21 cellular contexts compared by ENCODE assay signal in the genomic region with DNA sequence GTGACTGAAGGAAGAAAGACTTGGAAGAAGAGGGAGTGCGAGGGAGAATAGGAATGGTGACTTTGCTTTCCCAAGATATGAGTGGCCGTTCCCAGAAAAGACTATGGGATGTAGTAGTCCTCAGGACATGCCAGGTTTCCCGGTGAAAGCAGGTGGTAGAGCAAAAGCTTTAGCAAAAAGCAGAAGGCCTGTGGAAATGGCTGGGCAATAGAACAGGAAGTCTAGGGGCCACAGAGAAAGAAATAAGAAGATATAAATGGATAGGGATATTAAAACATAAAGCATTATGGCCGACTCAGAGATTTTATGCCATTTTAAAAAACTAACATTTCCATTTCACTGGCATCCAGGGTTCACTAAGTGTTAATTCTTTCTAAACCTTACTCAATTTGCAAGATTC. TPM values are rescaled to one million over a fixed set of nuclear protein-coding genes. Genes with fewer than 3 reads are reported as not detected.
"Had no signal": no experiment of that assay in that cellular context is flagged by ENCODE, and none has a peak within 500 bp of the region (broad histone marks: within the 10 kb centered on the region; RNA-seq: fewer than 3 reads in every experiment).

No MANE protein-coding gene starts in this region.

- H3K27me3 Mint-ChIP-seq: brain, progenitor cell of endocrine pancreas had no signal

- H3K4me1 ChIP-seq: gastrocnemius medialis, upper lobe of right lung had no signal

- H3K27ac ChIP-seq: gastrocnemius medialis, upper lobe of right lung had no signal

- H3K9me3 Mint-ChIP-seq: activated naive CD4-positive, alpha-beta T cell treated with anti-CD3 and anti-CD28 coated beads, Interleukin-2, amount 50 U/mL, for 72 hours; activated T-cell treated with anti-CD3 and anti-CD28 coated beads, Interleukin-2, amount 50 U/mL, for 24 hours; activated T-helper 17 cell treated with anti-CD3 and anti-CD28 coated beads, Interleukin-2, amount 50 U/mL, for 72 hours; brain; natural killer cell had no signal

- DNase-seq: activated T-cell treated with anti-CD3 and anti-CD28 coated beads, Interleukin-2, amount 50 U/mL, for 24 hours; aorta; caudate nucleus; dermis blood vessel endothelial cell; effector CD8-positive, alpha-beta T cell; gastrocnemius medialis; hippocampal formation; left ventricle myocardium superior; midbrain; natural killer cell; stimulated activated CD4-positive, alpha-beta T cell treated with anti-CD3 and anti-CD28 coated beads, Interleukin-4, amount 100 ng/mL, for 24 hours; stimulated activated naive CD8-positive, alpha-beta T cell treated with anti-CD3 and anti-CD28 coated beads, Interleukin-15, Interleukin-2, amounts not matched to agents 100 U/mL and 50 U/mL, for 24 hours; upper lobe of right lung had no signal

- H3K4me1 Mint-ChIP-seq: activated T-helper 17 cell treated with anti-CD3 and anti-CD28 coated beads, Interleukin-2, amount 50 U/mL, for 72 hours; brain; natural killer cell had no signal

- H3K36me3 ChIP-seq: gastrocnemius medialis, upper lobe of right lung had no signal

- H3K36me3 Mint-ChIP-seq: activated naive CD4-positive, alpha-beta T cell treated with anti-CD3 and anti-CD28 coated beads, Interleukin-2, amount 50 U/mL, for 72 hours; brain; natural killer cell had no signal

- H3K27me3 ChIP-seq: gastrocnemius medialis, upper lobe of right lung had no signal

- H3K9me3 ChIP-seq: gastrocnemius medialis, upper lobe of right lung had no signal

- H3K4me3 ChIP-seq: gastrocnemius medialis, upper lobe of right lung had no signal

- ATAC-seq: activated naive CD4-positive, alpha-beta T cell treated with anti-CD3 and anti-CD28 coated beads, Interleukin-2, amount 50 U/mL, for 72 hours; activated T-helper 17 cell treated with anti-CD3 and anti-CD28 coated beads, Interleukin-2, amount 50 U/mL, for 72 hours; gastrocnemius medialis; left ventricle myocardium superior; natural killer cell; stimulated activated naive CD8-positive, alpha-beta T cell treated with anti-CD3 and anti-CD28 coated beads, Interleukin-15, Interleukin-2, amounts not matched to agents 100 U/mL and 50 U/mL, for 24 hours; upper lobe of right lung had no signal

- H3K27ac Mint-ChIP-seq: activated naive CD4-positive, alpha-beta T cell treated with anti-CD3 and anti-CD28 coated beads, Interleukin-2, amount 50 U/mL, for 72 hours; activated T-cell treated with anti-CD3 and anti-CD28 coated beads, Interleukin-2, amount 50 U/mL, for 24 hours; activated T-helper 17 cell treated with anti-CD3 and anti-CD28 coated beads, Interleukin-2, amount 50 U/mL, for 72 hours; brain; natural killer cell had no signal

- H3K4me3 Mint-ChIP-seq: activated T-cell treated with anti-CD3 and anti-CD28 coated beads, Interleukin-2, amount 50 U/mL, for 24 hours; activated T-helper 17 cell treated with anti-CD3 and anti-CD28 coated beads, Interleukin-2, amount 50 U/mL, for 72 hours; brain; natural killer cell had no signal

RNA-seq across cellular contexts. Expression of a gene that starts 1.2 kb away (rescaled TPM):
- total RNA-seq: activated naive CD4-positive, alpha-beta T cell treated with anti-CD3 and anti-CD28 coated beads, Interleukin-2, amount 50 U/mL, for 72 hours; activated T-helper 17 cell treated with anti-CD3 and anti-CD28 coated beads, Interleukin-2, amount 50 U/mL, for 72 hours; aorta; dermis blood vessel endothelial cell; gastrocnemius medialis; left ventricle myocardium superior; natural killer cell; osteocyte; progenitor cell of endocrine pancreas; subcutaneous adipose tissue; T-helper 2 cell treated with Interferon-gamma antibody and Interleukin-4, amounts not matched to agents 100 ng/mL and 5 ng/mL, for 36 hours; upper lobe of right lung had no signal

RNA-seq across cellular contexts. Expression of a gene that starts 43.8 kb away (rescaled TPM):
- total RNA-seq: activated naive CD4-positive, alpha-beta T cell treated with anti-CD3 and anti-CD28 coated beads, Interleukin-2, amount 50 U/mL, for 72 hours; activated T-helper 17 cell treated with anti-CD3 and anti-CD28 coated beads, Interleukin-2, amount 50 U/mL, for 72 hours; aorta; dermis blood vessel endothelial cell; gastrocnemius medialis; left ventricle myocardium superior; natural killer cell; osteocyte; progenitor cell of endocrine pancreas; subcutaneous adipose tissue; T-helper 2 cell treated with Interferon-gamma antibody and Interleukin-4, amounts not matched to agents 100 ng/mL and 5 ng/mL, for 36 hours; upper lobe of right lung had no signal
- polyA plus RNA-seq: adipose tissue, aorta had no signal

RNA-seq across cellular contexts. Expression of a gene that starts 58.1 kb away (rescaled TPM):
- total RNA-seq: activated naive CD4-positive, alpha-beta T cell treated with anti-CD3 and anti-CD28 coated beads, Interleukin-2, amount 50 U/mL, for 72 hours; activated T-helper 17 cell treated with anti-CD3 and anti-CD28 coated beads, Interleukin-2, amount 50 U/mL, for 72 hours; aorta; dermis blood vessel endothelial cell; left ventricle myocardium superior; natural killer cell; osteocyte; progenitor cell of endocrine pancreas; subcutaneous adipose tissue; T-helper 2 cell treated with Interferon-gamma antibody and Interleukin-4, amounts not matched to agents 100 ng/mL and 5 ng/mL, for 36 hours; upper lobe of right lung had no signal
